In the genomic region with DNA sequence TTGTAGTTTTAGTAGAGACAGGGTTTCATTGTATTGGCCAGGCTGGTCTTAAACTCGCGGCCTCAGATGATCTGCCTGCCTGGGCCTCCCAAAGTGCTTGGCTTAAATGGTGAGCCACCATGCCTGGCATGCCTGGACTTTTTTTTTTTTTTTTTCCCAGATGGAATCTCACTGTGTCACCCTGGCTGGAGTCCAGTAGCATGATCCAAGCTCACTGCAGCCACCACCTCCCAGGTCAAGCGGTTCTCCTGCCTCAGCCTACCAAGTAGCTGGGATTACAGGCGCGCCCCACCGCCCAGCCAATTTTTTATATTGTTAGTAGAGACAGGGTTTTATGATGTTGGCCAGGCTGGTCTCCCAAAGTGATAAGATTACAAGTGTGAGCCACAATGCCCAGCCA, we compare ENCODE assay signal across 10 cellular contexts. TPM values are rescaled to one million over a fixed set of nuclear protein-coding genes. Genes with fewer than 3 reads are reported as not detected.
DNase-seq lines count a peak whose midpoint lies in the region; ATAC-seq and TF ChIP-seq lines count a peak whose summit lies in the region.
"Had no signal": no experiment of that assay in that cellular context is flagged by ENCODE, and none has a peak within 500 bp of the region (broad histone marks: within the 10 kb centered on the region; RNA-seq: fewer than 3 reads in every experiment).

No MANE protein-coding gene starts in this region.

- POLR2A ChIA-PET in AG04450 (lab: Yijun Ruan, JAX) (interaction anchor here (0.7 to 0.9 kb wide), 3 partner anchors 27 to 240 kb away, joined by 3 to 10 read pairs (median 3); no protein-coding TSS in a partner anchor), GM10248 (lab: Yijun Ruan, JAX) (no interaction called here)

- TF ChIP-seq CTCF in AG04450 (IDR thresholded peaks at IDR 0.05; ENCODE audit: low read depth, low read length) (no peak), cardiac fibroblast (IDR thresholded peaks at IDR 0.05; ENCODE audit: low read depth, low read length) (no peak), GM10248 (IDR thresholded peaks at IDR 0.05; ENCODE audit: control extremely low read depth, extremely low read depth, low read depth, missing control alignments) (no peak)

- peaks cover 8% of the 10 kb centered on the region for H3K4me1 Mint-ChIP-seq in memory B cell
- peaks cover 38% of the 10 kb centered on the region for H3K4me1 Mint-ChIP-seq in activated naive CD4-positive, alpha-beta T cell treated with anti-CD3 and anti-CD28 coated beads for 36 hours (ENCODE audit: low read depth)

- no peaks in the 10 kb centered on the region for H3K27me3 ChIP-seq in AG04450 (ENCODE audit: control insufficient read depth, insufficient read depth, low read length)

- peak; percentile 60 for DNase-seq in AG04450 (ENCODE audit: low read depth, low spot score)
- DNase-seq in cardiac fibroblast (ENCODE audit: low read depth in 2 of 2) = peak; percentile 83 to 89
- no peak for DNase-seq in memory B cell (ENCODE audit: low spot score in 2 of 2)
- no peak for DNase-seq in GM10248 (ENCODE audit: extremely low spot score)
- DNase-seq in activated naive CD4-positive, alpha-beta T cell treated with anti-CD3 and anti-CD28 coated beads for 36 hours = no peak
- DNase-seq: stimulated activated CD4-positive, alpha-beta T cell treated with anti-CD3 and anti-CD28 coated beads, Interleukin-4, amount 100 ng/mL, for 1 hour; WERI-Rb-1 had no signal

- H3K27me3 Mint-ChIP-seq in memory B cell = no peaks in the 10 kb centered on the region
- no peaks in the 10 kb centered on the region for H3K27me3 Mint-ChIP-seq in activated naive CD4-positive, alpha-beta T cell treated with anti-CD3 and anti-CD28 coated beads for 36 hours (ENCODE audit: low read depth)

- intact Hi-C loops in activated naive CD4-positive, alpha-beta T cell treated with anti-CD3 and anti-CD28 coated beads for 36 hours (cut with micrococcal nuclease) = no loop called here

- H3K9me3 ChIP-seq in AG04450 (ENCODE audit: control insufficient read depth, insufficient read depth, low read length) = no peaks in the 10 kb centered on the region

- ATAC-seq in HG03354 (IDR thresholded peaks at IDR 0.05; ENCODE audit: poor library complexity, severe bottlenecking, unreplicated experiment) (peak; percentile 15), memory B cell (ENCODE audit: low read depth) (no peak), GM21723 (IDR thresholded peaks at IDR 0.05; ENCODE audit: unreplicated experiment) (no peak), HG02870 (IDR thresholded peaks at IDR 0.05; ENCODE audit: unreplicated experiment) (no peak)

- H3K36me3 Mint-ChIP-seq in memory B cell = peaks cover 2% of the 10 kb centered on the region
- H3K36me3 Mint-ChIP-seq in activated naive CD4-positive, alpha-beta T cell treated with anti-CD3 and anti-CD28 coated beads for 36 hours (ENCODE audit: low read depth) = peaks cover 12% of the 10 kb centered on the region

- H3K4me3 Mint-ChIP-seq in memory B cell = no peak overlapping the region
- no peak overlapping the region for H3K4me3 Mint-ChIP-seq in activated naive CD4-positive, alpha-beta T cell treated with anti-CD3 and anti-CD28 coated beads for 36 hours

- H3K27ac Mint-ChIP-seq in memory B cell = peak overlapping the region; percentile 40
- H3K27ac Mint-ChIP-seq in activated naive CD4-positive, alpha-beta T cell treated with anti-CD3 and anti-CD28 coated beads for 36 hours = no peak overlapping the region

- H3K27ac ChIP-seq in AG04450 (ENCODE audit: low read depth, low read length) = peak overlapping the region; percentile 68
- H3K27ac ChIP-seq: WERI-Rb-1 had no signal

- no peaks in the 10 kb centered on the region for H3K9me3 Mint-ChIP-seq in memory B cell
- H3K9me3 Mint-ChIP-seq in activated naive CD4-positive, alpha-beta T cell treated with anti-CD3 and anti-CD28 coated beads for 36 hours = no peaks in the 10 kb centered on the region

- CTCF ChIA-PET in AG04450 (lab: Charles Lee) = interaction anchor here (0.7 kb wide), 1 partner anchor 276 kb away, joined by 4 read pairs; no protein-coding TSS in a partner anchor
- CTCF ChIA-PET in GM10248 (lab: Yijun Ruan, JAX) = interaction anchor here (3.0 kb wide), 1 partner anchor 10 kb away, joined by 9 read pairs; no protein-coding TSS in a partner anchor
- CTCF ChIA-PET in activated naive CD4-positive, alpha-beta T cell treated with anti-CD3 and anti-CD28 coated beads for 36 hours (lab: Charles Lee) = interaction anchor here (0.6 kb wide), 1 partner anchor 269 kb away, joined by 5 read pairs; no protein-coding TSS in a partner anchor

- H3K4me3 ChIP-seq in AG04450 (ENCODE audit: low read depth, low read length) (no peak overlapping the region), cardiac fibroblast (replicated peaks in 1 of 2; ENCODE audit: low read depth in 2 of 2, low read length in 2 of 2) (no peak overlapping the region)

RNA-seq across cellular contexts. Expression of gene UBE2K, which starts 8.4 kb away (rescaled TPM):
- polyA plus RNA-seq in AG04450 (2011; rRNA removed) = 79.3 and 101 TPM in 2 replicates
- polyA minus RNA-seq in AG04450 (2011; rRNA and poly(A)+ RNA removed) = 21.7 and 30.8 TPM in 2 replicates
- total RNA-seq in activated naive CD4-positive, alpha-beta T cell treated with anti-CD3 and anti-CD28 coated beads for 36 hours = 10 to 100 TPM; 60.6 to 69.5 TPM

Comparison
In these comparisons a context has a peak if more than half of its experiments do, and no peak if none do; other contexts are left out.
1. DNase-seq: peak in AG04450 (single experiment) and cardiac fibroblast (2 of 2); none in memory B cell (0 of 2), GM10248 (single experiment) and activated naive CD4-positive, alpha-beta T cell treated with anti-CD3 and anti-CD28 coated beads for 36 hours (single experiment).